Comparison of ENCODE assay signal across 20 cellular contexts in genomic region chr10:79923145-79923544, GRCh38. TPM values are rescaled to one million over a fixed set of nuclear protein-coding genes. Genes with fewer than 3 reads are reported as not detected.
DNase-seq lines count a peak whose midpoint lies in the region; ATAC-seq and TF ChIP-seq lines count a peak whose summit lies in the region.
"Had no signal": no experiment of that assay in that cellular context is flagged by ENCODE, and none has a peak within 500 bp of the region (broad histone marks: within the 10 kb centered on the region; RNA-seq: fewer than 3 reads in every experiment).

No MANE protein-coding gene starts in this region.

- H3K4me3 Mint-ChIP-seq in T-helper 1 cell treated with Interleukin-12 subunit alpha and Interleukin-12 subunit beta and Interleukin-4 antibody, amounts not matched to agents 30 μg/mL and 1 μg/mL, for 36 hours, result no peak overlapping the region
- H3K4me3 Mint-ChIP-seq in activated T-cell treated with anti-CD3 and anti-CD28 coated beads, Interleukin-2, amount 50 U/mL, for 72 hours, result no peak overlapping the region
- H3K4me3 Mint-ChIP-seq in mesothelial cell of epicardium, result no peak overlapping the region
- H3K4me3 Mint-ChIP-seq: CD4-positive, alpha-beta memory T cell; HFFc6 had no signal

- H3K36me3 Mint-ChIP-seq in T-helper 1 cell treated with Interleukin-12 subunit alpha and Interleukin-12 subunit beta and Interleukin-4 antibody, amounts not matched to agents 30 μg/mL and 1 μg/mL, for 36 hours (ENCODE audit: low read depth), result peaks cover 4% of the 10 kb centered on the region
- no peaks in the 10 kb centered on the region for H3K36me3 Mint-ChIP-seq in activated T-cell treated with anti-CD3 and anti-CD28 coated beads, Interleukin-2, amount 50 U/mL, for 72 hours (ENCODE audit: insufficient read depth in 2 of 2)
- peaks cover 2% of the 10 kb centered on the region for H3K36me3 Mint-ChIP-seq in mesothelial cell of epicardium
- H3K36me3 Mint-ChIP-seq: CD4-positive, alpha-beta memory T cell had no signal

- H3K4me3 ChIP-seq in Karpas-422 (ENCODE audit: low read length), result no peak overlapping the region
- H3K4me3 ChIP-seq: HAP-1 had no signal

- H3K79me2 ChIP-seq in Karpas-422 (ENCODE audit: low read length), result no peaks in the 10 kb centered on the region

- no peaks in the 10 kb centered on the region for H3K9me3 ChIP-seq in Karpas-422 (ENCODE audit: low read length)
- H3K9me3 ChIP-seq: HAP-1 had no signal

- H2AFZ ChIP-seq in Karpas-422 (ENCODE audit: low read length), result no peak overlapping the region

- no peaks in the 10 kb centered on the region for H3K36me3 ChIP-seq in Karpas-422 (ENCODE audit: insufficient read depth, low read length)
- H3K36me3 ChIP-seq: HAP-1 had no signal

- H4K20me1 ChIP-seq in Karpas-422 (ENCODE audit: insufficient read depth, low read depth, low read length), result no peaks in the 10 kb centered on the region

- H3K4me1 ChIP-seq in Karpas-422 (ENCODE audit: low read length), result no peaks in the 10 kb centered on the region
- H3K4me1 ChIP-seq: HAP-1 had no signal

- DNase-seq in T-helper 1 cell, result no peak
- DNase-seq in Karpas-422, result peak; percentile 17
- peak; percentile 2 for DNase-seq in iPS-NIHi7 (ENCODE audit: extremely low spot score)
- no peak for DNase-seq in activated T-cell treated with anti-CD3 and anti-CD28 coated beads, Interleukin-2, amount 50 U/mL, for 72 hours
- DNase-seq in T1000 (lab: John Stamatoyannopoulos, UW), result no peak
- DNase-seq in mesothelial cell of epicardium (ENCODE audit: low spot score in 2 of 2, unreplicated experiment in 2 of 2), result no peak
- DNase-seq: C1 segment of cervical spinal cord; Calu3; CD4-positive, alpha-beta memory T cell; COR-L47; DMS53; DMS79 treated with DMSO at 0.1 percent for 48 hours; GF-D8; GOT3; HFFc6 had no signal

- H3K27ac ChIP-seq in Karpas-422 (ENCODE audit: low read length), result no peak overlapping the region
- H3K27ac ChIP-seq: 22Rv1 had no signal

- no peaks in the 10 kb centered on the region for H3K27me3 Mint-ChIP-seq in T-helper 1 cell treated with Interleukin-12 subunit alpha and Interleukin-12 subunit beta and Interleukin-4 antibody, amounts not matched to agents 30 μg/mL and 1 μg/mL, for 36 hours (ENCODE audit: low read depth)
- no peaks in the 10 kb centered on the region for H3K27me3 Mint-ChIP-seq in activated T-cell treated with anti-CD3 and anti-CD28 coated beads, Interleukin-2, amount 50 U/mL, for 72 hours (ENCODE audit: low read depth)
- H3K27me3 Mint-ChIP-seq in mesothelial cell of epicardium (ENCODE audit: low read depth), result no peaks in the 10 kb centered on the region

- peaks cover 32% of the 10 kb centered on the region for H3K4me1 Mint-ChIP-seq in T-helper 1 cell treated with Interleukin-12 subunit alpha and Interleukin-12 subunit beta and Interleukin-4 antibody, amounts not matched to agents 30 μg/mL and 1 μg/mL, for 36 hours (ENCODE audit: low read depth)
- H3K4me1 Mint-ChIP-seq in activated T-cell treated with anti-CD3 and anti-CD28 coated beads, Interleukin-2, amount 50 U/mL, for 72 hours (ENCODE audit: low read depth), result peaks cover 25% of the 10 kb centered on the region
- H3K4me1 Mint-ChIP-seq in mesothelial cell of epicardium, result peaks cover 11% of the 10 kb centered on the region

- no peak overlapping the region for H3K9ac ChIP-seq in Karpas-422 (ENCODE audit: low read length)

- ATAC-seq in activated T-cell treated with anti-CD3 and anti-CD28 coated beads, Interleukin-2, amount 50 U/mL, for 72 hours (replicated peaks in 1 of 2), result no peak

- H3K9me2 ChIP-seq in Karpas-422 (replicated peaks; ENCODE audit: insufficient read depth, low read length), result no peaks in the 10 kb centered on the region

- no peaks in the 10 kb centered on the region for H3K27me3 ChIP-seq in Karpas-422 (ENCODE audit: low read length)

- peak overlapping the region; percentile 4 for H3K27ac Mint-ChIP-seq in T-helper 1 cell treated with Interleukin-12 subunit alpha and Interleukin-12 subunit beta and Interleukin-4 antibody, amounts not matched to agents 30 μg/mL and 1 μg/mL, for 36 hours
- no peak overlapping the region for H3K27ac Mint-ChIP-seq in activated T-cell treated with anti-CD3 and anti-CD28 coated beads, Interleukin-2, amount 50 U/mL, for 72 hours
- H3K27ac Mint-ChIP-seq in mesothelial cell of epicardium, result no peak overlapping the region
- H3K27ac Mint-ChIP-seq: CD4-positive, alpha-beta memory T cell; HFFc6 had no signal

- TF ChIP-seq CTCF in mesothelial cell of epicardium (IDR thresholded peaks at IDR 0.05; ENCODE audit: unreplicated experiment), result no peak

- H3K9me3 Mint-ChIP-seq in T-helper 1 cell treated with Interleukin-12 subunit alpha and Interleukin-12 subunit beta and Interleukin-4 antibody, amounts not matched to agents 30 μg/mL and 1 μg/mL, for 36 hours, result peaks cover 10% of the 10 kb centered on the region
- H3K9me3 Mint-ChIP-seq in activated T-cell treated with anti-CD3 and anti-CD28 coated beads, Interleukin-2, amount 50 U/mL, for 72 hours, result no peaks in the 10 kb centered on the region
- no peaks in the 10 kb centered on the region for H3K9me3 Mint-ChIP-seq in mesothelial cell of epicardium
- H3K9me3 Mint-ChIP-seq: HFFc6 had no signal

- no peak overlapping the region for H3K4me2 ChIP-seq in Karpas-422 (ENCODE audit: low read depth, low read length, poor library complexity, severe bottlenecking)

RNA-seq across cellular contexts. Expression of gene SFTPD, which starts 25.8 kb away (rescaled TPM):
- not detected in 2 replicates for total RNA-seq in Karpas-422 (2014; rRNA removed; shearing (Covaris generic); ENCODE audit: low replicate concordance)
- total RNA-seq in activated T-cell treated with anti-CD3 and anti-CD28 coated beads, Interleukin-2, amount 50 U/mL, for 72 hours, result not detected
- 1.7 to 2.7 TPM (median 2.2 TPM) in 3 replicates for total RNA-seq in mesothelial cell of epicardium
- total RNA-seq: Calu3; CD4-positive, alpha-beta memory T cell; Daoy; G401; HFFc6 had no signal

Comparison
In these comparisons a context has a peak if more than half of its experiments do, and no peak if none do; other contexts are left out.
1. DNase-seq: peak in Karpas-422 (single experiment) and iPS-NIHi7 (single experiment); none in T-helper 1 cell (0 of 5), activated T-cell treated with anti-CD3 and anti-CD28 coated beads, Interleukin-2, amount 50 U/mL, for 72 hours (0 of 2), T1000 (single experiment) and mesothelial cell of epicardium (0 of 2).